In the genomic region with DNA sequence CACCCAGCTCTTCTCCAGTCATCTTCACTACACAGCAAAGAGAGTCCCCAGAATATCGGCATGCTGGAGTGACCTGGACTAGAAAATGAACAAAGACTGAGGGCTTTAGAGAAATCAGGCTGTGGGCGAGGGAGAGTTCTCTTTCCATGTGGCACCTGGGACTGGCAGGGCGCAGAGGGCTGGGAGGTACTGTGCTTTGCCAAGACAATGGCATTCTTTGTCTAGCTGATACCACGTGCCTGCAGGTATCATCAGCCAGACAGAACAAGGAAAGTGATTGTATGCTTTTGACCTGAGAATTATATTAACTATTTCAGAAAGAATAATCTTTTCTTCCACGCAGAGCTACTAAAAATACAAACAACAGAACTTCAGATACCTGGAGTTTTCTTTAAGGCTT, we compare ENCODE assay signal across 22 cellular contexts. TPM values are rescaled to one million over a fixed set of nuclear protein-coding genes. Genes with fewer than 3 reads are reported as not detected.
"Had no signal": no experiment of that assay in that cellular context is flagged by ENCODE, and none has a peak within 500 bp of the region (broad histone marks: within the 10 kb centered on the region; RNA-seq: fewer than 3 reads in every experiment).

No MANE protein-coding gene starts in this region.

- ATAC-seq: activated T-helper 17 cell treated with anti-CD3 and anti-CD28 coated beads, Interleukin-2, amount 50 U/mL, for 72 hours; effector memory CD8-positive, alpha-beta T cell; left cardiac atrium; stimulated activated naive CD8-positive, alpha-beta T cell treated with anti-CD3 and anti-CD28 coated beads, Interleukin-15, Interleukin-2, amounts not matched to agents 100 U/mL and 50 U/mL, for 24 hours; upper lobe of right lung had no signal

- H3K9me3 Mint-ChIP-seq: activated B cell treated with CpG ODN at 0.5 μM for 24 hours; activated CD4-positive, alpha-beta T cell treated with anti-CD3 and anti-CD28 coated beads, Interleukin-2, amount 10 ng/mL, durations not matched to agents 7 days and 5 days; activated naive CD4-positive, alpha-beta T cell treated with anti-CD3 and anti-CD28 coated beads, Interleukin-2, amount 10 ng/mL, durations not matched to agents 7 days and 5 days; activated T-helper 17 cell treated with anti-CD3 and anti-CD28 coated beads, Interleukin-2, amount 50 U/mL, for 72 hours; dendritic cell treated with granulocyte-macrophage colony-stimulating factor and Interleukin-4, amounts not matched to agents 40 ng/mL and 50 ng/mL, for 4 days; effector memory CD8-positive, alpha-beta T cell; immature natural killer cell; T-helper 1 cell treated with Interleukin-12 subunit alpha and Interleukin-12 subunit beta and Interleukin-4 antibody, amounts not matched to agents 30 μg/mL and 1 μg/mL, for 36 hours had no signal

- H3K9me3 ChIP-seq: adrenal gland, upper lobe of right lung had no signal

- H3K27me3 ChIP-seq: adrenal gland, upper lobe of right lung had no signal

- H3K27ac ChIP-seq: adrenal gland, upper lobe of right lung had no signal

- H3K4me3 ChIP-seq: adrenal gland, upper lobe of right lung had no signal

- H3K27me3 Mint-ChIP-seq: activated B cell treated with CpG ODN at 0.5 μM for 24 hours; activated CD4-positive, alpha-beta T cell treated with anti-CD3 and anti-CD28 coated beads, Interleukin-2, amount 10 ng/mL, durations not matched to agents 7 days and 5 days; activated naive CD4-positive, alpha-beta T cell treated with anti-CD3 and anti-CD28 coated beads, Interleukin-2, amount 10 ng/mL, durations not matched to agents 7 days and 5 days; activated T-helper 17 cell treated with anti-CD3 and anti-CD28 coated beads, Interleukin-2, amount 50 U/mL, for 72 hours; dendritic cell treated with granulocyte-macrophage colony-stimulating factor and Interleukin-4, amounts not matched to agents 40 ng/mL and 50 ng/mL, for 4 days; effector memory CD8-positive, alpha-beta T cell had no signal

- H3K4me1 Mint-ChIP-seq: activated B cell treated with CpG ODN at 0.5 μM for 24 hours; activated CD4-positive, alpha-beta T cell treated with anti-CD3 and anti-CD28 coated beads, Interleukin-2, amount 10 ng/mL, durations not matched to agents 7 days and 5 days; activated naive CD4-positive, alpha-beta T cell treated with anti-CD3 and anti-CD28 coated beads, Interleukin-2, amount 10 ng/mL, durations not matched to agents 7 days and 5 days; activated T-helper 17 cell treated with anti-CD3 and anti-CD28 coated beads, Interleukin-2, amount 50 U/mL, for 72 hours; immature natural killer cell had no signal

- H3K27ac Mint-ChIP-seq: activated B cell treated with CpG ODN at 0.5 μM for 24 hours; activated CD4-positive, alpha-beta T cell treated with anti-CD3 and anti-CD28 coated beads, Interleukin-2, amount 10 ng/mL, durations not matched to agents 7 days and 5 days; activated naive CD4-positive, alpha-beta T cell treated with anti-CD3 and anti-CD28 coated beads, Interleukin-2, amount 10 ng/mL, durations not matched to agents 7 days and 5 days; activated T-helper 17 cell treated with anti-CD3 and anti-CD28 coated beads, Interleukin-2, amount 50 U/mL, for 72 hours; dendritic cell treated with granulocyte-macrophage colony-stimulating factor and Interleukin-4, amounts not matched to agents 40 ng/mL and 50 ng/mL, for 4 days; immature natural killer cell; T-helper 1 cell treated with Interleukin-12 subunit alpha and Interleukin-12 subunit beta and Interleukin-4 antibody, amounts not matched to agents 30 μg/mL and 1 μg/mL, for 36 hours had no signal

- H3K4me3 Mint-ChIP-seq: activated B cell treated with CpG ODN at 0.5 μM for 24 hours; activated CD4-positive, alpha-beta T cell treated with anti-CD3 and anti-CD28 coated beads, Interleukin-2, amount 10 ng/mL, durations not matched to agents 7 days and 5 days; activated naive CD4-positive, alpha-beta T cell treated with anti-CD3 and anti-CD28 coated beads, Interleukin-2, amount 10 ng/mL, durations not matched to agents 7 days and 5 days; activated T-helper 17 cell treated with anti-CD3 and anti-CD28 coated beads, Interleukin-2, amount 50 U/mL, for 72 hours; dendritic cell treated with granulocyte-macrophage colony-stimulating factor and Interleukin-4, amounts not matched to agents 40 ng/mL and 50 ng/mL, for 4 days; effector memory CD8-positive, alpha-beta T cell; immature natural killer cell; T-helper 1 cell treated with Interleukin-12 subunit alpha and Interleukin-12 subunit beta and Interleukin-4 antibody, amounts not matched to agents 30 μg/mL and 1 μg/mL, for 36 hours had no signal

- DNase-seq: activated B cell treated with CpG ODN at 0.5 μM for 24 hours; activated CD4-positive, alpha-beta T cell treated with anti-CD3 and anti-CD28 coated beads, Interleukin-2, amount 10 ng/mL, durations not matched to agents 7 days and 5 days; activated CD8-positive, alpha-beta memory T cell treated with anti-CD3 and anti-CD28 coated beads for 24 hours; activated naive CD4-positive, alpha-beta T cell treated with anti-CD3 and anti-CD28 coated beads, Interleukin-2, amount 10 ng/mL, durations not matched to agents 7 days and 5 days; activated T-cell treated with anti-CD3 and anti-CD28 coated beads for 4 hours; adrenal gland; central memory CD4-positive, alpha-beta T cell; effector memory CD8-positive, alpha-beta T cell; glutamatergic neuron; immature natural killer cell; left cardiac atrium; stimulated activated CD4-positive, alpha-beta T cell treated with anti-CD3 and anti-CD28 coated beads, Interleukin-2, amount 100 ng/mL, for 48 hours; stimulated activated CD8-positive, alpha-beta memory T cell treated with anti-CD3 and anti-CD28 coated beads, Interleukin-4, amount 100 ng/mL, for 48 hours; stimulated activated naive CD8-positive, alpha-beta T cell treated with anti-CD3 and anti-CD28 coated beads, Interleukin-15, Interleukin-2, amounts not matched to agents 100 U/mL and 50 U/mL, for 24 hours; upper lobe of right lung had no signal

- H3K4me1 ChIP-seq: adrenal gland, upper lobe of right lung had no signal

RNA-seq across cellular contexts. Expression of gene BARHL1, which starts 56.9 kb away (rescaled TPM):
- total RNA-seq: activated B cell treated with CpG ODN at 0.5 μM for 24 hours; activated CD4-positive, alpha-beta T cell treated with anti-CD3 and anti-CD28 coated beads, Interleukin-2, amount 10 ng/mL, durations not matched to agents 7 days and 5 days; activated T-helper 17 cell treated with anti-CD3 and anti-CD28 coated beads, Interleukin-2, amount 50 U/mL, for 72 hours; adrenal gland; epithelial cell of proximal tubule; left cardiac atrium; osteoblast; temporal lobe; upper lobe of right lung had no signal
- polyA plus RNA-seq: adrenal gland, immature natural killer cell, neural cell had no signal
